ENCODE assay signal across 14 cellular contexts in genomic region chr12:26011099-26011498, GRCh38. TPM values are rescaled to one million over a fixed set of nuclear protein-coding genes. Genes with fewer than 3 reads are reported as not detected.
DNase-seq lines count a peak whose midpoint lies in the region; ATAC-seq, FAIRE-seq and TF ChIP-seq lines count a peak whose summit lies in the region.
"Had no signal": no experiment of that assay in that cellular context is flagged by ENCODE, and none has a peak within 500 bp of the region (broad histone marks: within the 10 kb centered on the region; RNA-seq: fewer than 3 reads in every experiment).

No MANE protein-coding gene starts in this region.

- no peak for TF ChIP-seq CTCF in ascending aorta (IDR thresholded peaks at IDR 0.05)
- TF ChIP-seq CTCF in foreskin fibroblast (IDR thresholded peaks at IDR 0.05; ENCODE audit: low read depth, low read length), result no peak
- no peak for TF ChIP-seq CTCF in pancreas (IDR thresholded peaks at IDR 0.05)
- TF ChIP-seq CTCF in RWPE1 (conservative IDR thresholded peaks at IDR 0.05; ENCODE audit: low read depth), result no peak

- CTCF ChIA-PET in RWPE1 (lab: Yijun Ruan, JAX), result interaction anchor here (0.6 kb wide), 2 partner anchors 603 to 709 kb away, joined by 3 to 4 read pairs; no protein-coding TSS in a partner anchor

- WGBS in pancreas, 2 donors, result 64 to 71% methylated on average over 2 of the region's 2 CpGs

- H3K4me3 ChIP-seq in ascending aorta (no peak overlapping the region), foreskin fibroblast (ENCODE audit: low read depth in 1 of 2, low read length in 2 of 2) (no peak overlapping the region), pancreas (no peak overlapping the region)
- H3K4me3 ChIP-seq: GM12878 had no signal

- POLR2A ChIA-PET in RWPE1 (lab: Yijun Ruan, JAX; ENCODE audit: low non-redundant PET), result no interaction called here

- H3K4me1 ChIP-seq in ascending aorta (peaks cover 3 to 24% of the 10 kb centered on the region in 2 donors), pancreas (no peaks in the 10 kb centered on the region)

- H3K36me3 ChIP-seq in ascending aorta (no peaks in the 10 kb centered on the region), pancreas (no peaks in the 10 kb centered on the region)

- DNase-seq in AG20443 (ENCODE audit: low spot score) (peak; percentile 72), ascending aorta (ENCODE audit: low spot score in 2 of 2) (no peak), foreskin fibroblast (peak; percentile 81 to 86), pancreas (no peak), RWPE1 (ENCODE audit: low spot score) (no peak), UCSD-AML1 (lab: John Stamatoyannopoulos, UW; ENCODE audit: unreplicated experiment) (no peak), RCC 7860 (ENCODE audit: low spot score) (no peak)
- DNase-seq: activated CD8-positive, alpha-beta T cell treated with anti-CD3 and anti-CD28 coated beads, Interleukin-2, amount 10 ng/mL, durations not matched to agents 7 days and 5 days; activated naive CD8-positive, alpha-beta T cell treated with anti-CD3 and anti-CD28 coated beads, Interleukin-2, amount 50 U/mL, for 24 hours; NCI-H510A treated with DMSO at 0.1 percent for 48 hours; stimulated activated CD4-positive, alpha-beta T cell treated with anti-CD3 and anti-CD28 coated beads, Interleukin-4, amount 100 ng/mL, for 1 hour had no signal

- intact Hi-C loops in ascending aorta (cut with DNase I), result loop anchor here (2.0 to 10.0 kb wide), 5 partner anchors 14 to 426 kb away; partner anchors contain the start of gene RASSF8
- intact Hi-C loops in pancreas (cut with DNase I), result loop anchor here in 1 of 3 donors (10.0 kb wide), 1 partner anchor 46 kb away; no protein-coding TSS in a partner anchor

- H3K9me3 ChIP-seq in ascending aorta (no peaks in the 10 kb centered on the region), pancreas (no peaks in the 10 kb centered on the region)

- peak in 3 of 4 donors; percentile 55 to 63 (median 57) for ATAC-seq in pancreas
- ATAC-seq in GM18909 (IDR thresholded peaks at IDR 0.05; ENCODE audit: poor library complexity, unreplicated experiment), result no peak
- ATAC-seq: activated CD8-positive, alpha-beta T cell treated with anti-CD3 and anti-CD28 coated beads, Interleukin-2, amount 10 ng/mL, durations not matched to agents 7 days and 5 days; activated naive CD8-positive, alpha-beta T cell treated with anti-CD3 and anti-CD28 coated beads, Interleukin-2, amount 50 U/mL, for 24 hours; GM12878 had no signal

- peak overlapping the region; percentile 82 to 87 for H3K27ac ChIP-seq in ascending aorta
- peak overlapping the region in 1 of 4 donors; percentile 13 for H3K27ac ChIP-seq in pancreas
- no peak overlapping the region for H3K27ac ChIP-seq in RWPE1
- H3K27ac ChIP-seq: C4-2B had no signal

- no peak for FAIRE-seq in pancreas (lab: Jason Lieb, UNC)
- FAIRE-seq in RCC 7860 (lab: Jason Lieb, UNC), result no peak
- FAIRE-seq: GM12878 had no signal

- H3K27me3 ChIP-seq in ascending aorta, result no peaks in the 10 kb centered on the region
- no peaks in the 10 kb centered on the region for H3K27me3 ChIP-seq in pancreas

RNA-seq across cellular contexts. Expression of gene RASSF8, which starts 52.6 kb away (rescaled TPM):
- total RNA-seq in ascending aorta (92.1 TPM), pancreas (10 to 100 TPM in 3 of 6 donors, 1 to 10 TPM in 3; 6.3 to 25.0 (median 10.5) TPM)
- 1 to 10 TPM; 4.3 TPM for polyA plus RNA-seq in pancreas

Comparison
In these comparisons a context has a peak if more than half of its experiments do, and no peak if none do; other contexts are left out.
1. DNase-seq: peak in AG20443 (single experiment) and foreskin fibroblast (2 of 2); none in ascending aorta (0 of 2), pancreas (0 of 6), RWPE1 (single experiment), UCSD-AML1 (single experiment) and RCC 7860 (single experiment).